ENCODE assay signal across 8 cellular contexts in the genomic region with DNA sequence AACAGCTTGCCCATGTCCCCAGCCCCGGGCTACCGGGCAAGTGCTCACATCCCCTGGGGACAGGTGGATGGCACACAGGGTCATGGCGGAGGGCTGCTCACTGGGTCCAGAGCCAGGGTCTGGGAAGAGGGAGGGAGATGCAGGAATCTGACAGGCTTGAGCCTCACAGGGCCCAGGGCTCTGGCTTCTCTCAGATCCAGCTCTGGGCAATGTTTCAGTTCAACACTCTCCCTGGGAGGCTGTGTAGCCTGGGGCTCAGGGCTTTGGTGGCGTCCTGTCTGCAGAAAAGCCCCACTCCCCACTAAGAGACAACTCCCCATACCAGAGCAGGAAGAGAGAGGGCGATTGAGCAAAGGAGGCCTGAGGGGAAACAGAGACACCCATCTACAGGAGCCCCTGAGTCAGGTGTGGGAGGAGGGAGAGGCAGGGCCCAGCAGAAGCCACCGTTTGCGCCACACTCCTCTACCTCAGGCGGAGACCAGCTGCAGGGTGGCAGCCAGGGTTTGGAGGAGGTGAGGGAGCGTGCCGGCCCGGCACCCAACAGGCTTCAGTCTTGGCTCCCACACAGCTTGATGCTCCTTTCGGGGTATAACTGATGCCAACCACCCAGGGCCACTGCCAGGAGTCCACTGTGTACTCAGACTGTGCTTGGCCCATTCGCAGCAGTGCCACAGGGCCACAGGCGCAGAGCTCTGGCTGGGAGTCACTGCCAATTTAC. TPM values are rescaled to one million over a fixed set of nuclear protein-coding genes. Genes with fewer than 3 reads are reported as not detected.
DNase-seq lines count a peak whose midpoint lies in the region; ATAC-seq, FAIRE-seq and TF ChIP-seq lines count a peak whose summit lies in the region.

No MANE protein-coding gene starts in this region.

- H3K4me1 Mint-ChIP-seq in dendritic cell treated with granulocyte-macrophage colony-stimulating factor and Interleukin-4, amounts not matched to agents 40 ng/mL and 50 ng/mL, for 4 days (ENCODE audit: low read depth), result peaks cover 69% of the 10 kb centered on the region

- H3K27me3 ChIP-seq in psoas muscle (ENCODE audit: insufficient read depth in 3 of 3, low read length in 2 of 3), result no peaks in the 10 kb centered on the region

- H3K36me3 ChIP-seq in psoas muscle (ENCODE audit: insufficient read depth in 1 of 2, low read depth in 1 of 2), result no peaks in the 10 kb centered on the region

- 37 to 49% (median 40%) methylated on average over 14 of the region's 14 CpGs for WGBS in psoas muscle, 3 donors

- intact Hi-C loops in dendritic cell treated with granulocyte-macrophage colony-stimulating factor and Interleukin-4, amounts not matched to agents 40 ng/mL and 50 ng/mL, for 4 days (cut with micrococcal nuclease), result no loop called here
- intact Hi-C loops in psoas muscle (cut with DNase I), result no loop called here

- no peak for TF ChIP-seq CTCF in GM12865 (IDR thresholded peaks at IDR 0.05; ENCODE audit: insufficient read depth, low read depth, low read length, missing control alignments)
- TF ChIP-seq CTCF in psoas muscle (IDR thresholded peaks at IDR 0.05), result no peak
- no peak for TF ChIP-seq CTCF in D721Med (IDR thresholded peaks at IDR 0.05; ENCODE audit: insufficient read depth, missing control alignments)
- no peak for TF ChIP-seq CTCF in GM10266 (IDR thresholded peaks at IDR 0.05; ENCODE audit: control insufficient read depth, insufficient read depth, low read depth, missing control alignments)

- H3K4me3 Mint-ChIP-seq in dendritic cell treated with granulocyte-macrophage colony-stimulating factor and Interleukin-4, amounts not matched to agents 40 ng/mL and 50 ng/mL, for 4 days, result no peak overlapping the region

- H3K4me3 ChIP-seq in GM12865 (ENCODE audit: low read depth, low read length), result peak overlapping the region; percentile 56
- no peak overlapping the region for H3K4me3 ChIP-seq in psoas muscle

- ATAC-seq in psoas muscle, result peak; percentile 56 to 90 (median 74)
- no peak for ATAC-seq in HG03565 (IDR thresholded peaks at IDR 0.05; ENCODE audit: unreplicated experiment)

- peaks cover 41% of the 10 kb centered on the region for H3K4me1 ChIP-seq in psoas muscle

- H3K9me3 Mint-ChIP-seq in dendritic cell treated with granulocyte-macrophage colony-stimulating factor and Interleukin-4, amounts not matched to agents 40 ng/mL and 50 ng/mL, for 4 days, result no peaks in the 10 kb centered on the region

- DNase-seq in GM12865 (ENCODE audit: low read depth) (no peak), NCI-H526 treated with DMSO at 0.1 percent for 48 hours (lab: John Stamatoyannopoulos, UW) (peak; percentile 12), psoas muscle (peak in 1 of 2 donors; percentile 90), T1000 (lab: John Stamatoyannopoulos, UW) (no peak), D721Med (ENCODE audit: insufficient read length, low spot score) (no peak), GM10266 (ENCODE audit: extremely low spot score) (no peak)

- peak overlapping the region; percentile 63 for H3K27ac Mint-ChIP-seq in dendritic cell treated with granulocyte-macrophage colony-stimulating factor and Interleukin-4, amounts not matched to agents 40 ng/mL and 50 ng/mL, for 4 days

- H3K36me3 Mint-ChIP-seq in dendritic cell treated with granulocyte-macrophage colony-stimulating factor and Interleukin-4, amounts not matched to agents 40 ng/mL and 50 ng/mL, for 4 days (ENCODE audit: low read depth), result no peaks in the 10 kb centered on the region

- no peak for FAIRE-seq in D721Med (lab: Jason Lieb, UNC)

- H3K27me3 Mint-ChIP-seq in dendritic cell treated with granulocyte-macrophage colony-stimulating factor and Interleukin-4, amounts not matched to agents 40 ng/mL and 50 ng/mL, for 4 days, result no peaks in the 10 kb centered on the region

- no peaks in the 10 kb centered on the region for H3K9me3 ChIP-seq in psoas muscle

- H3K27ac ChIP-seq in psoas muscle, result peak overlapping the region; percentile 73

RNA-seq across cellular contexts. Expression of a gene that starts 16.8 kb away (rescaled TPM):
- 100 to 1,000 TPM; 134 to 170 (median 153) TPM for total RNA-seq in psoas muscle
- 100 to 1,000 TPM; 279 to 288 (median 280) TPM for polyA plus RNA-seq in psoas muscle

RNA-seq across cellular contexts. Expression of a gene that starts 52.9 kb away (rescaled TPM):
- 1 to 10 TPM; 1.5 to 5.9 (median 3.7) TPM for total RNA-seq in psoas muscle
- 1 to 10 TPM in 2 of 3 donors, under 1 TPM in 1; 0.65 to 7.2 (median 3.4) TPM for polyA plus RNA-seq in psoas muscle
